19 cellular contexts compared by ENCODE assay signal in genomic region chr5:67724412-67725135, GRCh38.
A peak's percentile ranks its signal among the peaks of the same experiment; 100 is the strongest.
DNase-seq lines count a peak whose midpoint lies in the region; ATAC-seq, FAIRE-seq and TF ChIP-seq lines count a peak whose summit lies in the region.
"Had no signal": no experiment of that assay in that cellular context is flagged by ENCODE, and none has a peak within 500 bp of the region (broad histone marks: within the 10 kb centered on the region; RNA-seq: fewer than 3 reads in every experiment).

No MANE protein-coding gene starts in this region.

- TF ChIP-seq CTCF in astrocyte (IDR thresholded peaks at IDR 0.05; ENCODE audit: insufficient read depth, low read depth, low read length) (no peak), nephron (IDR thresholded peaks at IDR 0.05; ENCODE audit: unreplicated experiment in 3 of 3) (no peak), tibial artery (IDR thresholded peaks at IDR 0.05) (no peak)

- intact Hi-C loops in tibial artery (cut with DNase I; ENCODE audit: low total_unique reads): no loop called here

- H3K4me1 ChIP-seq in astrocyte (ENCODE audit: insufficient read depth, low read length) (no peaks in the 10 kb centered on the region), tibial artery (peaks cover 0 to 27% (median 14%) of the 10 kb centered on the region in 4 donors)
- H3K4me1 ChIP-seq: right atrium auricular region had no signal

- H3K4me1 Mint-ChIP-seq in astrocyte (ENCODE audit: low read depth, unreplicated experiment): no peaks in the 10 kb centered on the region
- peaks cover 8% of the 10 kb centered on the region for H3K4me1 Mint-ChIP-seq in nephron
- H3K4me1 Mint-ChIP-seq: IgD-negative memory B cell; naive thymus-derived CD8-positive, alpha-beta T cell; stimulated activated naive B cell treated with anti-CD40 and anti-IgM and Interleukin-4, amounts not matched to agents 10 μg/mL and 1 μg/mL and 100 μg/mL, for 72 hours had no signal

- H4K20me1 ChIP-seq in astrocyte (ENCODE audit: insufficient read depth, low read length): no peaks in the 10 kb centered on the region

- no peak for ATAC-seq in HG03196 (IDR thresholded peaks at IDR 0.05; ENCODE audit: unreplicated experiment)
- ATAC-seq: activated T-cell treated with anti-CD3 and anti-CD28 coated beads, Interleukin-2, amount 50 U/mL, for 4 hours; naive thymus-derived CD8-positive, alpha-beta T cell; stimulated activated naive B cell treated with anti-CD40 and anti-IgM and Interleukin-4, amounts not matched to agents 10 μg/mL and 1 μg/mL and 100 μg/mL, for 72 hours had no signal

- H3K27me3 Mint-ChIP-seq in astrocyte (ENCODE audit: low read depth, unreplicated experiment) (no peaks in the 10 kb centered on the region), nephron (ENCODE audit: low read depth) (no peaks in the 10 kb centered on the region)
- H3K27me3 Mint-ChIP-seq: IgD-negative memory B cell had no signal

- no peak for DNase-seq in astrocyte (ENCODE audit: low read depth)
- peak; percentile 6 for DNase-seq in dedifferentiated amniotic fluid mesenchymal stem cell (ENCODE audit: extremely low spot score)
- DNase-seq in tibial artery: no peak
- no peak for DNase-seq in NCI-H226
- no peak for DNase-seq in stimulated activated CD4-positive, alpha-beta T cell treated with anti-CD3 and anti-CD28 coated beads, Interleukin-15, amount 100 ng/mL, for 24 hours
- DNase-seq: activated naive CD4-positive, alpha-beta T cell treated with Interleukin-2 at 50 U/mL for 16 hours; activated T-cell treated with anti-CD3 and anti-CD28 coated beads, Interleukin-2, amount 50 U/mL, for 4 hours; central memory CD4-positive, alpha-beta T cell; naive thymus-derived CD8-positive, alpha-beta T cell; NCI-H1105; NCI-H2081; NCI-H524; stimulated activated CD4-positive, alpha-beta T cell treated with anti-CD3 and anti-CD28 coated beads, Interleukin-4, amount 100 ng/mL, for 24 hours; stimulated activated naive B cell treated with anti-CD40 and anti-IgM and Interleukin-4, amounts not matched to agents 10 μg/mL and 1 μg/mL and 100 μg/mL, for 72 hours had no signal

- H3K27me3 ChIP-seq in astrocyte (ENCODE audit: insufficient read depth, low read length): no peaks in the 10 kb centered on the region
- H3K27me3 ChIP-seq in tibial artery: no peaks in the 10 kb centered on the region
- H3K27me3 ChIP-seq: right atrium auricular region had no signal

- H3K9me3 ChIP-seq in astrocyte (ENCODE audit: insufficient read depth, low read depth, low read length) (no peaks in the 10 kb centered on the region), tibial artery (no peaks in the 10 kb centered on the region)
- H3K9me3 ChIP-seq: right atrium auricular region had no signal

- no peak overlapping the region for H3K4me2 ChIP-seq in astrocyte (ENCODE audit: low read length)

- H3K9ac ChIP-seq in astrocyte (ENCODE audit: low read length): no peak overlapping the region

- FAIRE-seq in astrocyte (lab: Jason Lieb, UNC): peak; percentile 9

- H3K27ac ChIP-seq in astrocyte (ENCODE audit: low read depth, low read length) (no peak overlapping the region), tibial artery (peak overlapping the region; percentile 59 to 65)
- H3K27ac ChIP-seq: epithelial cell of prostate, right atrium auricular region had no signal

- H2AFZ ChIP-seq in astrocyte (ENCODE audit: low read depth, low read length): no peak overlapping the region

- H3K36me3 ChIP-seq in astrocyte (ENCODE audit: insufficient read depth, low read length): no peaks in the 10 kb centered on the region
- no peaks in the 10 kb centered on the region for H3K36me3 ChIP-seq in tibial artery
- H3K36me3 ChIP-seq: right atrium auricular region had no signal

- H3K9me3 Mint-ChIP-seq in astrocyte (ENCODE audit: unreplicated experiment) (no peaks in the 10 kb centered on the region), nephron (peaks cover 17% of the 10 kb centered on the region)
- H3K9me3 Mint-ChIP-seq: activated T-cell treated with anti-CD3 and anti-CD28 coated beads, Interleukin-2, amount 50 U/mL, for 4 hours; IgD-negative memory B cell; stimulated activated naive B cell treated with anti-CD40 and anti-IgM and Interleukin-4, amounts not matched to agents 10 μg/mL and 1 μg/mL and 100 μg/mL, for 72 hours had no signal

- H3K36me3 Mint-ChIP-seq in astrocyte (ENCODE audit: low read depth, unreplicated experiment) (peaks cover 2% of the 10 kb centered on the region), nephron (ENCODE audit: low read depth) (no peaks in the 10 kb centered on the region)
- H3K36me3 Mint-ChIP-seq: IgD-negative memory B cell; naive thymus-derived CD8-positive, alpha-beta T cell; stimulated activated naive B cell treated with anti-CD40 and anti-IgM and Interleukin-4, amounts not matched to agents 10 μg/mL and 1 μg/mL and 100 μg/mL, for 72 hours had no signal

- no peak overlapping the region for H3K4me3 ChIP-seq in astrocyte (ENCODE audit: insufficient read depth, low read depth, low read length)
- peak overlapping the region; percentile 2 to 26 for H3K4me3 ChIP-seq in tibial artery
- H3K4me3 ChIP-seq: right atrium auricular region had no signal

- no peaks in the 10 kb centered on the region for H3K79me2 ChIP-seq in astrocyte (ENCODE audit: insufficient read depth, low read length)

- H3K4me3 Mint-ChIP-seq in astrocyte (ENCODE audit: unreplicated experiment): no peak overlapping the region
- H3K4me3 Mint-ChIP-seq in nephron: no peak overlapping the region
- H3K4me3 Mint-ChIP-seq: activated T-cell treated with anti-CD3 and anti-CD28 coated beads, Interleukin-2, amount 50 U/mL, for 4 hours; IgD-negative memory B cell; naive thymus-derived CD8-positive, alpha-beta T cell; stimulated activated naive B cell treated with anti-CD40 and anti-IgM and Interleukin-4, amounts not matched to agents 10 μg/mL and 1 μg/mL and 100 μg/mL, for 72 hours had no signal

- no peak overlapping the region for H3K27ac Mint-ChIP-seq in astrocyte (ENCODE audit: unreplicated experiment)
- H3K27ac Mint-ChIP-seq in nephron: peak overlapping the region in 2 of 3 experiments; percentile 25 to 34
- H3K27ac Mint-ChIP-seq: naive thymus-derived CD8-positive, alpha-beta T cell; stimulated activated naive B cell treated with anti-CD40 and anti-IgM and Interleukin-4, amounts not matched to agents 10 μg/mL and 1 μg/mL and 100 μg/mL, for 72 hours had no signal
